ENCODE assay signal across 32 cellular contexts in genomic region chr18:13420969-13421686, GRCh38.
DNase-seq lines count a peak whose midpoint lies in the region; ATAC-seq, FAIRE-seq and TF ChIP-seq lines count a peak whose summit lies in the region.
"Had no signal": no experiment of that assay in that cellular context is flagged by ENCODE, and none has a peak within 500 bp of the region (broad histone marks: within the 10 kb centered on the region; RNA-seq: fewer than 3 reads in every experiment).

No MANE protein-coding gene starts in this region.

- peaks cover 38% of the 10 kb centered on the region for H3K4me1 Mint-ChIP-seq in activated CD8-positive, alpha-beta T cell treated with anti-CD3 and anti-CD28 coated beads for 36 hours (ENCODE audit: low read depth)

- no peaks in the 10 kb centered on the region for H3K27me3 Mint-ChIP-seq in activated CD8-positive, alpha-beta T cell treated with anti-CD3 and anti-CD28 coated beads for 36 hours
- H3K27me3 Mint-ChIP-seq: dendritic cell treated with granulocyte-macrophage colony-stimulating factor and Interleukin-4, amounts not matched to agents 40 ng/mL and 50 ng/mL, for 4 days had no signal

- H3K27me3 ChIP-seq in sigmoid colon (no peaks in the 10 kb centered on the region), body of pancreas (no peaks in the 10 kb centered on the region)
- H3K27me3 ChIP-seq: esophagus muscularis mucosa, foreskin keratinocyte, hepatocyte, SJSA1, transverse colon had no signal

- no peak for TF ChIP-seq EP300 in sigmoid colon (IDR thresholded peaks at IDR 0.05)

- ATAC-seq in activated CD4-positive, CD25-positive, alpha-beta regulatory T cell treated with anti-CD3 and anti-CD28 coated beads, Interleukin-2, amount 50 U/mL, for 24 hours = peak; percentile 53 to 61
- peak; percentile 68 for ATAC-seq in activated CD8-positive, alpha-beta T cell treated with anti-CD3 and anti-CD28 coated beads for 36 hours
- ATAC-seq in body of pancreas = no peak
- ATAC-seq in GM19455 (IDR thresholded peaks at IDR 0.05; ENCODE audit: unreplicated experiment) = no peak
- ATAC-seq: foreskin keratinocyte, GM23338, left lobe of liver, psoas muscle had no signal

- peak overlapping the region; percentile 42 for H3K27ac Mint-ChIP-seq in activated CD8-positive, alpha-beta T cell treated with anti-CD3 and anti-CD28 coated beads for 36 hours
- H3K27ac Mint-ChIP-seq: dendritic cell treated with granulocyte-macrophage colony-stimulating factor and Interleukin-4, amounts not matched to agents 40 ng/mL and 50 ng/mL, for 4 days; GM23338 had no signal

- TF ChIP-seq POLR2A in GM12891 (IDR thresholded peaks at IDR 0.05; ENCODE audit: low read depth, low read length) (no peak), sigmoid colon (IDR thresholded peaks at IDR 0.05) (no peak), body of pancreas (IDR thresholded peaks at IDR 0.05) (no peak)

- H3K36me3 ChIP-seq in sigmoid colon (no peaks in the 10 kb centered on the region), body of pancreas (replicated peaks in 1 of 2; ENCODE audit: insufficient read depth in 1 of 2, low read depth in 2 of 2) (no peaks in the 10 kb centered on the region)
- H3K36me3 ChIP-seq: esophagus muscularis mucosa, SJSA1, transverse colon had no signal

- DNase-seq in activated CD4-positive, CD25-positive, alpha-beta regulatory T cell treated with anti-CD3 and anti-CD28 coated beads, Interleukin-2, amount 50 U/mL, for 72 hours = no peak
- no peak for DNase-seq in GM12891 (ENCODE audit: insufficient read length, low spot score)
- peak; percentile 47 for DNase-seq in activated CD8-positive, alpha-beta T cell treated with anti-CD3 and anti-CD28 coated beads for 36 hours
- DNase-seq in sigmoid colon = peak; percentile 49
- no peak for DNase-seq in body of pancreas
- no peak for DNase-seq in posterior cingulate gyrus
- DNase-seq: activated CD4-positive, alpha-beta T cell treated with anti-CD3 and anti-CD28 coated beads for 1 hour; activated naive CD4-positive, alpha-beta T cell treated with Interleukin-2 at 50 U/mL for 16 hours; activated T-cell treated with anti-CD3 and anti-CD28 coated beads, Interleukin-2, amount 50 U/mL, for 48 hours; AML-193; aorta; CD8-positive, alpha-beta memory T cell; DMS 273 treated with DMSO at 0.1 percent for 48 hours; foreskin keratinocyte; mesendoderm; NCI-H1048; NCI-H1694; NCI-H2171 treated with DMSO at 0.1 percent for 48 hours; NCI-H510A treated with DMSO at 0.1 percent for 48 hours; T-helper 1 cell; transverse colon had no signal

- peaks cover 3% of the 10 kb centered on the region for H3K36me3 Mint-ChIP-seq in activated CD8-positive, alpha-beta T cell treated with anti-CD3 and anti-CD28 coated beads for 36 hours (ENCODE audit: low read depth)
- H3K36me3 Mint-ChIP-seq: CD8-positive, alpha-beta memory T cell had no signal

- H3K4me3 ChIP-seq in sigmoid colon = no peak overlapping the region
- no peak overlapping the region for H3K4me3 ChIP-seq in body of pancreas
- H3K4me3 ChIP-seq: esophagus muscularis mucosa, GM23338, hepatocyte, psoas muscle, SJSA1, transverse colon had no signal

- no peak overlapping the region for H3K4me3 Mint-ChIP-seq in activated CD8-positive, alpha-beta T cell treated with anti-CD3 and anti-CD28 coated beads for 36 hours
- H3K4me3 Mint-ChIP-seq: CD8-positive, alpha-beta memory T cell; dendritic cell treated with granulocyte-macrophage colony-stimulating factor and Interleukin-4, amounts not matched to agents 40 ng/mL and 50 ng/mL, for 4 days; GM23338 had no signal

- peaks cover 0 to 10% (median 7%) of the 10 kb centered on the region in 4 donors for H3K4me1 ChIP-seq in sigmoid colon
- no peaks in the 10 kb centered on the region for H3K4me1 ChIP-seq in body of pancreas
- H3K4me1 ChIP-seq: foreskin keratinocyte, SJSA1 had no signal

- FAIRE-seq in GM12891 (lab: Jason Lieb, UNC) = no peak
- FAIRE-seq: RCC 7860 had no signal

- POLR2A ChIA-PET in activated CD8-positive, alpha-beta T cell treated with anti-CD3 and anti-CD28 coated beads for 36 hours (lab: Charles Lee) = interaction anchor here (0.6 to 1.0 kb wide), 2 partner anchors 15 to 76 kb away, joined by 3 read pairs; no protein-coding TSS in a partner anchor

- WGBS in sigmoid colon, 2 donors = 89 to 91% methylated on average over 19 of the region's 19 CpGs
- 82 to 86% methylated on average over 10 to 19 of the region's 19 CpGs for WGBS in body of pancreas, 2 donors

- intact Hi-C loops in activated CD8-positive, alpha-beta T cell treated with anti-CD3 and anti-CD28 coated beads for 36 hours (cut with micrococcal nuclease) = no loop called here
- intact Hi-C loops in sigmoid colon (cut with DNase I) (no loop called here), body of pancreas (cut with DNase I) (loop anchor here (10.0 kb wide), 1 partner anchor 64 kb away; no protein-coding TSS in a partner anchor), posterior cingulate gyrus (cut with DNase I) (no loop called here)

- H3K9me3 Mint-ChIP-seq in activated CD8-positive, alpha-beta T cell treated with anti-CD3 and anti-CD28 coated beads for 36 hours = no peaks in the 10 kb centered on the region
- H3K9me3 Mint-ChIP-seq: CD8-positive, alpha-beta memory T cell; dendritic cell treated with granulocyte-macrophage colony-stimulating factor and Interleukin-4, amounts not matched to agents 40 ng/mL and 50 ng/mL, for 4 days had no signal

- CTCF ChIA-PET in activated CD8-positive, alpha-beta T cell treated with anti-CD3 and anti-CD28 coated beads for 36 hours (lab: Charles Lee) = no interaction called here

- TF ChIP-seq CTCF in activated CD8-positive, alpha-beta T cell treated with anti-CD3 and anti-CD28 coated beads for 36 hours (IDR thresholded peaks at IDR 0.05) = no peak
- TF ChIP-seq CTCF in sigmoid colon (IDR thresholded peaks at IDR 0.05) = no peak
- no peak for TF ChIP-seq CTCF in body of pancreas (IDR thresholded peaks at IDR 0.05)

- H3K27ac ChIP-seq in sigmoid colon (no peak overlapping the region), body of pancreas (no peak overlapping the region)
- H3K27ac ChIP-seq: esophagus muscularis mucosa, foreskin keratinocyte, hepatocyte, HL-60, psoas muscle, SJSA1, transverse colon had no signal

- H3K9me3 ChIP-seq in sigmoid colon (no peaks in the 10 kb centered on the region), body of pancreas (no peaks in the 10 kb centered on the region)
- H3K9me3 ChIP-seq: esophagus muscularis mucosa, psoas muscle, SJSA1, transverse colon had no signal

TF ChIP-seq in GM12891, 5 proteins besides CTCF, POLR2A, EP300 and RAD21:
- TF ChIP-seq SPI1 (IDR thresholded peaks at IDR 0.05; ENCODE audit: low read depth, low read length) (peak; percentile 45; the same call in 1 of the 2 replicates), POLR2AphosphoS5 (IDR thresholded peaks at IDR 0.05; ENCODE audit: low read depth, low read length) (no peak)

Comparison
In these comparisons a context has a peak if more than half of its experiments do, and no peak if none do; other contexts are left out.
1. ATAC-seq: peak in activated CD4-positive, CD25-positive, alpha-beta regulatory T cell treated with anti-CD3 and anti-CD28 coated beads, Interleukin-2, amount 50 U/mL, for 24 hours (2 of 2) and activated CD8-positive, alpha-beta T cell treated with anti-CD3 and anti-CD28 coated beads for 36 hours (single experiment); none in body of pancreas (single experiment) and GM19455 (single experiment).
2. DNase-seq: peak in activated CD8-positive, alpha-beta T cell treated with anti-CD3 and anti-CD28 coated beads for 36 hours (single experiment) and sigmoid colon (single experiment); none in activated CD4-positive, CD25-positive, alpha-beta regulatory T cell treated with anti-CD3 and anti-CD28 coated beads, Interleukin-2, amount 50 U/mL, for 72 hours (single experiment), GM12891 (single experiment), body of pancreas (0 of 4) and posterior cingulate gyrus (0 of 10).